In genomic region chr15:85401108-85401765, GRCh38 we compare ENCODE assay signal across 11 cellular contexts. TPM values are rescaled to one million over a fixed set of nuclear protein-coding genes. Genes with fewer than 3 reads are reported as not detected.
DNase-seq lines count a peak whose midpoint lies in the region; ATAC-seq and TF ChIP-seq lines count a peak whose summit lies in the region.
"Had no signal": no experiment of that assay in that cellular context is flagged by ENCODE, and none has a peak within 500 bp of the region (broad histone marks: within the 10 kb centered on the region; RNA-seq: fewer than 3 reads in every experiment).

No MANE protein-coding gene starts in this region.

- H3K4me3 ChIP-seq in GM23338, result no peak overlapping the region
- no peak overlapping the region for H3K4me3 ChIP-seq in PC-3 (ENCODE audit: low read length)
- no peak overlapping the region for H3K4me3 ChIP-seq in neural progenitor cell
- H3K4me3 ChIP-seq: breast epithelium had no signal

- H4K20me1 ChIP-seq in GM23338 (replicated peaks; ENCODE audit: insufficient read depth) (peaks cover 27% of the 10 kb centered on the region; the same call in 1 of the 2 replicates), PC-3 (ENCODE audit: low read length) (peaks cover 46% of the 10 kb centered on the region), neural progenitor cell (ENCODE audit: low read depth) (peaks cover 82% of the 10 kb centered on the region)

- DNase-seq in activated CD4-positive, alpha-beta T cell treated with anti-CD3 and anti-CD28 coated beads for 36 hours, result no peak
- no peak for DNase-seq in activated CD4-positive, alpha-beta T cell treated with anti-CD3 and anti-CD28 coated beads for 1 hour
- no peak for DNase-seq in GM23338 (ENCODE audit: low spot score)
- DNase-seq in PC-3, result no peak
- DNase-seq in neural progenitor cell (ENCODE audit: low spot score), result no peak
- DNase-seq in NCI-H524 (lab: John Stamatoyannopoulos, UW), result no peak
- no peak for DNase-seq in activated CD8-positive, alpha-beta memory T cell treated with anti-CD3 and anti-CD28 coated beads, Interleukin-2, amount 50 U/mL, for 4 hours
- DNase-seq in stimulated activated naive CD4-positive, alpha-beta T cell (lab: John Stamatoyannopoulos, UW), result no peak
- DNase-seq: 8988T; activated CD4-positive, alpha-beta T cell treated with anti-CD3 and anti-CD28 coated beads for 4 hours had no signal

- H3K4me1 ChIP-seq in GM23338 (ENCODE audit: insufficient read depth) (peaks cover 27% of the 10 kb centered on the region), PC-3 (ENCODE audit: insufficient read depth, low read length) (peaks cover 55% of the 10 kb centered on the region), neural progenitor cell (peaks cover 43% of the 10 kb centered on the region)

- H3K9ac ChIP-seq in PC-3 (ENCODE audit: low read length) (no peak overlapping the region), neural progenitor cell (no peak overlapping the region)

- intact Hi-C loops in activated CD4-positive, alpha-beta T cell treated with anti-CD3 and anti-CD28 coated beads for 36 hours (cut with DNase I, micrococcal nuclease), result loop anchor here (10.0 kb wide), 2 partner anchors 184 to 766 kb away; no protein-coding TSS in a partner anchor
- intact Hi-C loops in PC-3 (cut with micrococcal nuclease), result no loop called here

- peaks cover 98% of the 10 kb centered on the region for H3K79me2 ChIP-seq in GM23338 (replicated peaks; ENCODE audit: insufficient read depth)
- peaks cover 95% of the 10 kb centered on the region for H3K79me2 ChIP-seq in PC-3 (ENCODE audit: low read length)
- peaks cover 97% of the 10 kb centered on the region for H3K79me2 ChIP-seq in neural progenitor cell (ENCODE audit: low read depth)

- H3K27me3 ChIP-seq in GM23338 (ENCODE audit: insufficient read depth) (no peaks in the 10 kb centered on the region), PC-3 (ENCODE audit: low read length) (no peaks in the 10 kb centered on the region), neural progenitor cell (no peaks in the 10 kb centered on the region)
- H3K27me3 ChIP-seq: breast epithelium had no signal

- H3K36me3 Mint-ChIP-seq in activated CD4-positive, alpha-beta T cell treated with anti-CD3 and anti-CD28 coated beads for 36 hours (ENCODE audit: low read depth), result peaks cover 2% of the 10 kb centered on the region
- H3K36me3 Mint-ChIP-seq in GM23338 (ENCODE audit: low read depth) (no peaks in the 10 kb centered on the region), neural progenitor cell (peaks cover 14% of the 10 kb centered on the region)

- BruUV-seq in PC-3 (replicated peaks; lab: Mats Ljungman, UMichigan), result no TSS peak

- no peak for TF ChIP-seq CTCF in GM23338 (conservative IDR thresholded peaks at IDR 0.05; ENCODE audit: low read depth in 2 of 2)
- TF ChIP-seq CTCF in PC-3 (conservative IDR thresholded peaks at IDR 0.05; ENCODE audit: low read depth, low read length), result no peak
- TF ChIP-seq CTCF in neural progenitor cell (IDR thresholded peaks at IDR 0.05), result no peak

- H2AFZ ChIP-seq in GM23338 (no peak overlapping the region), PC-3 (ENCODE audit: low read length) (no peak overlapping the region), neural progenitor cell (replicated peaks) (no peak overlapping the region)

- peaks cover 72% of the 10 kb centered on the region for H3K4me1 Mint-ChIP-seq in activated CD4-positive, alpha-beta T cell treated with anti-CD3 and anti-CD28 coated beads for 36 hours
- H3K4me1 Mint-ChIP-seq in GM23338 (peaks cover 34% of the 10 kb centered on the region), neural progenitor cell (peaks cover 28% of the 10 kb centered on the region)

- H3K27me3 Mint-ChIP-seq in activated CD4-positive, alpha-beta T cell treated with anti-CD3 and anti-CD28 coated beads for 36 hours, result no peaks in the 10 kb centered on the region
- no peaks in the 10 kb centered on the region for H3K27me3 Mint-ChIP-seq in GM23338 (ENCODE audit: insufficient read depth, low read depth, poor library complexity)
- H3K27me3 Mint-ChIP-seq in neural progenitor cell (ENCODE audit: insufficient read depth, low read depth), result peaks cover 6% of the 10 kb centered on the region

- CTCF ChIA-PET in activated CD4-positive, alpha-beta T cell treated with anti-CD3 and anti-CD28 coated beads for 36 hours (lab: Charles Lee), result interaction anchor here (0.7 to 3.6 kb wide), 8 partner anchors 11 to 111 kb away, joined by 3 to 16 read pairs (median 4); partner anchors contain the start of gene AKAP13
- CTCF ChIA-PET in PC-3 (lab: Charles Lee), result interaction anchor here (0.6 kb wide), 2 partner anchors 43 to 562 kb away, joined by 4 read pairs; no protein-coding TSS in a partner anchor

- POLR2A ChIA-PET in activated CD4-positive, alpha-beta T cell treated with anti-CD3 and anti-CD28 coated beads for 36 hours (lab: Charles Lee), result interaction anchor here (1.6 kb wide), 1 partner anchor 19 kb away, joined by 4 read pairs; no protein-coding TSS in a partner anchor
- POLR2A ChIA-PET in PC-3 (lab: Charles Lee; ENCODE audit: unreplicated experiment), result interaction anchor here (0.5 kb wide), 1 partner anchor 14 kb away, joined by 5 read pairs; no protein-coding TSS in a partner anchor

- H3K9me3 Mint-ChIP-seq in activated CD4-positive, alpha-beta T cell treated with anti-CD3 and anti-CD28 coated beads for 36 hours (ENCODE audit: low read depth), result no peaks in the 10 kb centered on the region
- H3K9me3 Mint-ChIP-seq in GM23338, result no peaks in the 10 kb centered on the region
- peaks cover 13% of the 10 kb centered on the region for H3K9me3 Mint-ChIP-seq in neural progenitor cell

- peak overlapping the region; percentile 33 for H3K27ac Mint-ChIP-seq in activated CD4-positive, alpha-beta T cell treated with anti-CD3 and anti-CD28 coated beads for 36 hours
- no peak overlapping the region for H3K27ac Mint-ChIP-seq in GM23338
- no peak overlapping the region for H3K27ac Mint-ChIP-seq in neural progenitor cell

- H3F3A ChIP-seq in GM23338 (replicated peaks; ENCODE audit: low read depth), result no peaks in the 10 kb centered on the region
- H3F3A ChIP-seq in PC-3 (ENCODE audit: low read length, unreplicated experiment), result no peaks in the 10 kb centered on the region
- peaks cover 15% of the 10 kb centered on the region for H3F3A ChIP-seq in neural progenitor cell (ENCODE audit: low read depth)

- no peak overlapping the region for H3K4me2 ChIP-seq in GM23338
- H3K4me2 ChIP-seq in PC-3 (ENCODE audit: low read length), result peak overlapping the region; percentile 24
- peak overlapping the region; percentile 51 for H3K4me2 ChIP-seq in neural progenitor cell

- H3K27ac ChIP-seq in GM23338 (ENCODE audit: low read depth) (peak overlapping the region; percentile 16; the same call in 1 of the 2 replicates), PC-3 (ENCODE audit: low read length) (peak overlapping the region; percentile 3; the same call in 1 of the 2 replicates), neural progenitor cell (peak overlapping the region; percentile 74)
- H3K27ac ChIP-seq: breast epithelium had no signal

- H3K9me2 ChIP-seq in GM23338 (ENCODE audit: insufficient read depth) (no peaks in the 10 kb centered on the region), PC-3 (replicated peaks; ENCODE audit: low read length) (no peaks in the 10 kb centered on the region)

- H3K36me3 ChIP-seq in GM23338 (ENCODE audit: insufficient read depth) (no peaks in the 10 kb centered on the region), PC-3 (ENCODE audit: low read depth, low read length) (no peaks in the 10 kb centered on the region), neural progenitor cell (no peaks in the 10 kb centered on the region)
- H3K36me3 ChIP-seq: breast epithelium had no signal

- ATAC-seq in activated CD4-positive, alpha-beta T cell treated with anti-CD3 and anti-CD28 coated beads for 36 hours, result no peak
- ATAC-seq in GM23338, result no peak
- peak; percentile 62; the same call in 1 of the 2 replicates for ATAC-seq in PC-3

- H3K4me3 Mint-ChIP-seq in activated CD4-positive, alpha-beta T cell treated with anti-CD3 and anti-CD28 coated beads for 36 hours, result no peak overlapping the region
- H3K4me3 Mint-ChIP-seq in GM23338 (no peak overlapping the region), neural progenitor cell (no peak overlapping the region)

- H3K9me3 ChIP-seq in PC-3 (ENCODE audit: low read length) (no peaks in the 10 kb centered on the region), neural progenitor cell (ENCODE audit: low read depth) (no peaks in the 10 kb centered on the region)
- H3K9me3 ChIP-seq: breast epithelium had no signal

RNA-seq across cellular contexts. Expression of gene AKAP13, which starts 20.8 kb away (rescaled TPM):
- 100 to 1,000 TPM in 1 of 2 experiments, 10 to 100 TPM in 1; 85.1 to 104 TPM for total RNA-seq in activated CD4-positive, alpha-beta T cell treated with anti-CD3 and anti-CD28 coated beads for 36 hours
- total RNA-seq in GM23338 (2014; rRNA removed; shearing (Covaris generic)), result 49.4 and 60.7 TPM in 2 replicates
- polyA plus RNA-seq in GM23338 (2016; fragmentation: Nextera tagmentation; extraction: Ambion mirVana), result 40.3 and 46.2 TPM in 2 replicates
- total RNA-seq in PC-3 (2014; rRNA removed), result 36.8 and 46.8 TPM in 2 replicates
- 69.0 and 73.8 TPM in 2 replicates for total RNA-seq in neural progenitor cell (ENCODE audit: low replicate concordance)

Comparison
In these comparisons a context has a peak if more than half of its experiments do, and no peak if none do; other contexts are left out.
1. H3K27ac ChIP-seq: peak in every context shown above with its lines; median percentile 74 in neural progenitor cell; 16 in GM23338; 3 in PC-3.